In the genomic region with DNA sequence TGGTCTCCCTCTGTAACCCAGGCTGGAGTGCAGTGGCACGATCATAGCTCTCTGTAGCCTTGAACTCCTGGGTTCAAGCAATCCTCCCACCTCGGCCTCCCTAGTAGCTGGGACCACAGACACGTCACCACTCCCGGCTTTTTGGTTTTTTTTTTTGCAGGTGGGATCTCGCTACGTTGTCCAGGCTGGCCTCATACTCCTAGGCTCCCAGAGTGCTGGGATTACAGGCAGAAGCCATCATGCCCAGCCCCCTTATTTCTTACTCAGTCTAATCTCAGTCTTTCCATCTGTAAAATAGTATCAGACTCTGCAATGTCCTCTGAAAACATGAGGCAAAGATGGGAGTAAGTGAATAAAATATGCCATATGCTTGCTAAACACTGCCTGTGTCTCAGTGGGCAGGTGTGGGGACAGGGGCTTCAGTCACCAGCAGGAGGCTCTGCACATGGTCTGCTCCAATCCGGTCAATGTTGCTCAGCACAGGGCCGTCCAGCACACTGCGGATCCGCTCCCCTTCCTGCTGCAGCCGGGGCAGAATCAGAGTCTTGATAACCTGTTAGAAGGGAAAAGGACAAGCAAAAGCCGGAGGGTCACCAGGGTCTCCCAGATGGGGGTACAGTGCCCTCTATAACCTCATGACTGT, we compare ENCODE assay signal across 16 cellular contexts. TPM values are rescaled to one million over a fixed set of nuclear protein-coding genes. Genes with fewer than 3 reads are reported as not detected.
DNase-seq lines count a peak whose midpoint lies in the region; TF ChIP-seq lines count a peak whose summit lies in the region.
"Had no signal": no experiment of that assay in that cellular context is flagged by ENCODE, and none has a peak within 500 bp of the region (broad histone marks: within the 10 kb centered on the region; RNA-seq: fewer than 3 reads in every experiment).

No MANE protein-coding gene starts in this region.

- no peaks in the 10 kb centered on the region for H3K27me3 Mint-ChIP-seq in chondrocyte (ENCODE audit: low read depth)
- no peaks in the 10 kb centered on the region for H3K27me3 Mint-ChIP-seq in CD4-positive, alpha-beta memory T cell
- H3K27me3 Mint-ChIP-seq: CD8-positive, alpha-beta memory T cell had no signal

- POLR2A ChIA-PET in CD4-positive, alpha-beta memory T cell (lab: Charles Lee; ENCODE audit: partially characterized antibody): interaction anchor here (0.6 kb wide), 2 partner anchors 44 to 54 kb away, joined by 3 read pairs; no protein-coding TSS in a partner anchor

- H3K9me3 ChIP-seq in CD4-positive, alpha-beta memory T cell (ENCODE audit: control insufficient read depth in 1 of 2, low read length in 2 of 2): no peaks in the 10 kb centered on the region
- H3K9me3 ChIP-seq: sigmoid colon, vagina had no signal

- H3K4me3 Mint-ChIP-seq in chondrocyte (ENCODE audit: unreplicated experiment): no peak overlapping the region
- no peak overlapping the region for H3K4me3 Mint-ChIP-seq in CD4-positive, alpha-beta memory T cell
- H3K4me3 Mint-ChIP-seq: T-helper 1 cell treated with Interleukin-12 subunit alpha and Interleukin-12 subunit beta and Interleukin-4 antibody, amounts not matched to agents 30 μg/mL and 1 μg/mL, for 36 hours had no signal

- H3K4me1 ChIP-seq in CD4-positive, alpha-beta memory T cell (ENCODE audit: insufficient read depth, low read length): no peaks in the 10 kb centered on the region
- H3K4me1 ChIP-seq: sigmoid colon, vagina had no signal

- no peaks in the 10 kb centered on the region for H3K27me3 ChIP-seq in CD4-positive, alpha-beta memory T cell (ENCODE audit: insufficient read depth, low read length)
- H3K27me3 ChIP-seq: sigmoid colon, vagina had no signal

- H3K36me3 Mint-ChIP-seq in chondrocyte (ENCODE audit: low read depth): peaks cover 34% of the 10 kb centered on the region
- peaks cover 33 to 55% of the 10 kb centered on the region in 2 donors for H3K36me3 Mint-ChIP-seq in CD4-positive, alpha-beta memory T cell

- no peaks in the 10 kb centered on the region for H3K9me3 Mint-ChIP-seq in chondrocyte (ENCODE audit: low read depth)
- no peaks in the 10 kb centered on the region for H3K9me3 Mint-ChIP-seq in CD4-positive, alpha-beta memory T cell
- H3K9me3 Mint-ChIP-seq: activated T-helper 2 cell treated with anti-CD3 and anti-CD28 coated beads, Interferon-gamma antibody, Interleukin-2, Interleukin-4, amounts not matched to agents 10 μg/mL and 5 μg/mL and 100 μg/mL, durations not matched to agents 14 hours and 24 hours and 36 hours; CD8-positive, alpha-beta memory T cell; T-helper 1 cell treated with Interleukin-12 subunit alpha and Interleukin-12 subunit beta and Interleukin-4 antibody, amounts not matched to agents 30 μg/mL and 1 μg/mL, for 36 hours had no signal

- no peak overlapping the region for H3K27ac ChIP-seq in 22Rv1
- no peak overlapping the region for H3K27ac ChIP-seq in CD4-positive, alpha-beta memory T cell (ENCODE audit: low read depth, low read length)
- H3K27ac ChIP-seq: sigmoid colon, vagina had no signal

- H3K4me1 Mint-ChIP-seq in chondrocyte (ENCODE audit: low read depth): no peaks in the 10 kb centered on the region
- no peaks in the 10 kb centered on the region for H3K4me1 Mint-ChIP-seq in CD4-positive, alpha-beta memory T cell
- H3K4me1 Mint-ChIP-seq: CD8-positive, alpha-beta memory T cell had no signal

- intact Hi-C loops in CD4-positive, alpha-beta memory T cell (cut with micrococcal nuclease): no loop called here

- CTCF ChIA-PET in CD4-positive, alpha-beta memory T cell (lab: Charles Lee; ENCODE audit: partially characterized antibody): no interaction called here

- TF ChIP-seq CTCF in 22Rv1 (IDR thresholded peaks at IDR 0.05) (peak; percentile 12; the same call in 1 of the 2 replicates), chondrocyte (IDR thresholded peaks at IDR 0.05) (peak; percentile 32)

- peaks cover 44% of the 10 kb centered on the region for H3K36me3 ChIP-seq in CD4-positive, alpha-beta memory T cell (ENCODE audit: insufficient read depth, low read length)

- H3K27ac Mint-ChIP-seq in chondrocyte (ENCODE audit: unreplicated experiment): no peak overlapping the region
- no peak overlapping the region for H3K27ac Mint-ChIP-seq in CD4-positive, alpha-beta memory T cell
- H3K27ac Mint-ChIP-seq: activated T-helper 2 cell treated with anti-CD3 and anti-CD28 coated beads, Interferon-gamma antibody, Interleukin-2, Interleukin-4, amounts not matched to agents 10 μg/mL and 5 μg/mL and 100 μg/mL, durations not matched to agents 14 hours and 24 hours and 36 hours; T-helper 1 cell treated with Interleukin-12 subunit alpha and Interleukin-12 subunit beta and Interleukin-4 antibody, amounts not matched to agents 30 μg/mL and 1 μg/mL, for 36 hours had no signal

- no peak overlapping the region for H3K4me3 ChIP-seq in CD4-positive, alpha-beta memory T cell (ENCODE audit: low read length in 2 of 2)
- H3K4me3 ChIP-seq: sigmoid colon, vagina had no signal

- peak; percentile 59 for DNase-seq in HuH-7 (ENCODE audit: low spot score)
- no peak for DNase-seq in chondrocyte (ENCODE audit: low spot score)
- DNase-seq in HPDE6-E6E7 (ENCODE audit: extremely low spot score): no peak
- no peak for DNase-seq in NCI-H1417 treated with DMSO at 0.1 percent for 48 hours (lab: John Stamatoyannopoulos, UW)
- DNase-seq in CD4-positive, alpha-beta memory T cell: no peak
- DNase-seq: CD8-positive, alpha-beta memory T cell; EL; Karpas-422; left ventricle myocardium superior; NK-92 treated with Interleukin-12 subunit alpha and Interleukin-12 subunit beta, amount 100 ng/mL, for 24 hours; sigmoid colon; stimulated activated CD4-positive, alpha-beta T cell treated with anti-CD3 and anti-CD28 coated beads, Interleukin-2, amount 100 ng/mL, for 24 hours had no signal

RNA-seq across cellular contexts. Expression of gene AP4M1, which starts 8.2 kb away (rescaled TPM):
- 16.9 to 24.8 TPM (median 19.6 TPM) in 3 replicates for total RNA-seq in chondrocyte
- 10 to 100 TPM; 12.1 to 14.9 TPM for total RNA-seq in CD4-positive, alpha-beta memory T cell
- polyA plus RNA-seq in CD4-positive, alpha-beta memory T cell: 1 to 10 TPM; 3.2 to 4.3 TPM

RNA-seq across cellular contexts. Expression of gene MCM7, which starts 8.4 kb away (rescaled TPM):
- 34.0 to 63.8 TPM (median 34.1 TPM) in 3 replicates for total RNA-seq in chondrocyte
- total RNA-seq in CD4-positive, alpha-beta memory T cell: 100 to 1,000 TPM; 164 to 173 TPM
- 10 to 100 TPM; 26.9 to 29.9 TPM for polyA plus RNA-seq in CD4-positive, alpha-beta memory T cell

RNA-seq across cellular contexts. Expression of gene TAF6, which starts 9.5 kb away (rescaled TPM):
- total RNA-seq in chondrocyte: 53.5 to 58.5 TPM (median 54.9 TPM) in 3 replicates
- 10 to 100 TPM; 61.6 to 62.2 TPM for total RNA-seq in CD4-positive, alpha-beta memory T cell
- 10 to 100 TPM; 25.3 to 35.2 TPM for polyA plus RNA-seq in CD4-positive, alpha-beta memory T cell

RNA-seq across cellular contexts. Expression of gene CNPY4, which starts 9.8 kb away (rescaled TPM):
- 29.8 to 46.4 TPM (median 31.5 TPM) in 3 replicates for total RNA-seq in chondrocyte
- 10 to 100 TPM; 69.0 to 69.8 TPM for total RNA-seq in CD4-positive, alpha-beta memory T cell
- 10 to 100 TPM; 14.8 to 24.8 TPM for polyA plus RNA-seq in CD4-positive, alpha-beta memory T cell

RNA-seq across cellular contexts. Expression of gene MBLAC1, which starts 17.1 kb away (rescaled TPM):
- total RNA-seq in chondrocyte: 1.7 to 3.2 TPM (median 2.5 TPM) in 3 replicates
- 1 to 10 TPM; 6.4 to 6.8 TPM for total RNA-seq in CD4-positive, alpha-beta memory T cell
- polyA plus RNA-seq in CD4-positive, alpha-beta memory T cell: 1 to 10 TPM in 1 of 2 donors, under 1 TPM in 1; 0.77 to 1.2 TPM
